Comparison of ENCODE assay signal across 9 cellular contexts in the genomic region with DNA sequence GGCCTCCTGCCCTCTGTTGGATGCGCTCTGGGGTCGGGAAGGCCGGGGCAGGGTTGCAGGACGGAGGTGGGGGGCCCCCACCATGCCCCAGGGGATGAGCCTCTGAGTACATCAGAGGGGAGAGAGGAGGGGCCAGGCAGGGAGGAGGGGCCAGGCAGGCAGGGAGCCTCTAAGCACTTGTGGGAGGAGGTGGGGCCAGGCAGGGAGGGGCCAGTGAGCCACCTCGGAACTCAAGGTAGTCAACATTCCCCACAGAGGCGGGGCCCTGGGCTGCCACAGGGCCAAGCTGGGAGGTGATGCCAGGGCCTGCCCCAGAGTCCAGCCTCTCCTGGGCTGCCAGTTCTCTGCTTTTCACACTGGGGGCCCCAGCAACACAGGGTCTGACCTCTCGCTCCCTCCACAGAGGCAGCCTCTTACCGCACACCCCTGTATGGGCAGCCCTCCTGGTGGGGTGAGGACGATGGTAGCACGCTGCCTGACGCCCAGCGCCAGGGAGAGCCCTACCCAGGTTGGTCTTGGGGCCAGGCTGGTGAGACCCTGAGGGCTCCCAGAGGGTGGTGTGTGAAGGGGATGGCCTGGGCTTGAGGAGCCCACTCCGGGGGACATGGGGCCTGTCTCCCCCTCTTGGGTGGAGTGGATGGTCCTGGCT. TPM values are rescaled to one million over a fixed set of nuclear protein-coding genes. Genes with fewer than 3 reads are reported as not detected.
DNase-seq lines count a peak whose midpoint lies in the region; ATAC-seq and TF ChIP-seq lines count a peak whose summit lies in the region.
"Had no signal": no experiment of that assay in that cellular context is flagged by ENCODE, and none has a peak within 500 bp of the region (broad histone marks: within the 10 kb centered on the region; RNA-seq: fewer than 3 reads in every experiment).

No MANE protein-coding gene starts in this region.

- no peak for TF ChIP-seq CTCF in glutamatergic neuron (IDR thresholded peaks at IDR 0.05; ENCODE audit: partially characterized antibody, unreplicated experiment)
- no peak for TF ChIP-seq CTCF in transverse colon (IDR thresholded peaks at IDR 0.05)
- no peak for TF ChIP-seq CTCF in suprapubic skin (IDR thresholded peaks at IDR 0.05)

- DNase-seq in activated CD4-positive, alpha-beta memory T cell treated with anti-CD3 and anti-CD28 coated beads for 36 hours: peak; percentile 28
- no peak for DNase-seq in activated CD4-positive, alpha-beta memory T cell treated with anti-CD3 and anti-CD28 coated beads, Interleukin-2, amount 10 ng/mL, durations not matched to agents 7 days and 5 days
- DNase-seq in NCI-H82 treated with DMSO at 0.1 percent for 48 hours (lab: John Stamatoyannopoulos, UW; ENCODE audit: unreplicated experiment) (peak; percentile 45), glutamatergic neuron (peak; percentile 71), transverse colon (peak; percentile 83), suprapubic skin (ENCODE audit: low spot score in 2 of 2) (no peak)

- H3K9me3 ChIP-seq in transverse colon: no peaks in the 10 kb centered on the region
- no peaks in the 10 kb centered on the region for H3K9me3 ChIP-seq in suprapubic skin
- H3K9me3 ChIP-seq: ascending aorta had no signal

- peak overlapping the region in 2 of 4 donors; percentile 34 to 44 for H3K27ac ChIP-seq in transverse colon
- H3K27ac ChIP-seq in suprapubic skin: no peak overlapping the region
- H3K27ac ChIP-seq: ascending aorta had no signal

- CTCF ChIA-PET in activated CD4-positive, alpha-beta memory T cell treated with anti-CD3 and anti-CD28 coated beads for 36 hours (lab: Charles Lee): no interaction called here
- CTCF ChIA-PET in activated CD4-positive, alpha-beta memory T cell treated with anti-CD3 and anti-CD28 coated beads, Interleukin-2, amount 10 ng/mL, durations not matched to agents 7 days and 5 days (lab: Charles Lee): no interaction called here

- no peaks in the 10 kb centered on the region for H3K36me3 Mint-ChIP-seq in activated CD4-positive, alpha-beta memory T cell treated with anti-CD3 and anti-CD28 coated beads for 36 hours
- no peaks in the 10 kb centered on the region for H3K36me3 Mint-ChIP-seq in activated CD4-positive, alpha-beta memory T cell treated with anti-CD3 and anti-CD28 coated beads, Interleukin-2, amount 10 ng/mL, durations not matched to agents 7 days and 5 days (ENCODE audit: low read depth)
- H3K36me3 Mint-ChIP-seq in glutamatergic neuron (ENCODE audit: unreplicated experiment): no peaks in the 10 kb centered on the region

- peaks cover 0 to 4% (median 1%) of the 10 kb centered on the region in 4 donors for H3K4me1 ChIP-seq in transverse colon
- H3K4me1 ChIP-seq in suprapubic skin: peaks cover 14% of the 10 kb centered on the region
- H3K4me1 ChIP-seq: ascending aorta had no signal

- H3K36me3 ChIP-seq in transverse colon (peaks cover 0 to 25% (median 0%) of the 10 kb centered on the region in 4 donors), suprapubic skin (peaks cover 78% of the 10 kb centered on the region)

- intact Hi-C loops in activated CD4-positive, alpha-beta memory T cell treated with anti-CD3 and anti-CD28 coated beads for 36 hours (cut with micrococcal nuclease): no loop called here
- intact Hi-C loops in transverse colon (cut with DNase I; ENCODE audit: low total_unique reads): loop anchor here (10.0 kb wide), 1 partner anchor 1002 kb away; no protein-coding TSS in a partner anchor

- TF ChIP-seq POLR2A in transverse colon (IDR thresholded peaks at IDR 0.05) (no peak), suprapubic skin (IDR thresholded peaks at IDR 0.05) (no peak)

- H3K4me3 ChIP-seq in transverse colon (no peak overlapping the region), suprapubic skin (no peak overlapping the region)
- H3K4me3 ChIP-seq: ascending aorta had no signal

- H3K27me3 Mint-ChIP-seq in activated CD4-positive, alpha-beta memory T cell treated with anti-CD3 and anti-CD28 coated beads for 36 hours: no peaks in the 10 kb centered on the region
- H3K27me3 Mint-ChIP-seq in activated CD4-positive, alpha-beta memory T cell treated with anti-CD3 and anti-CD28 coated beads, Interleukin-2, amount 10 ng/mL, durations not matched to agents 7 days and 5 days: no peaks in the 10 kb centered on the region
- H3K27me3 Mint-ChIP-seq in glutamatergic neuron (ENCODE audit: unreplicated experiment): peaks cover 21% of the 10 kb centered on the region

- TF ChIP-seq EP300 in transverse colon (IDR thresholded peaks at IDR 0.05; ENCODE audit: low read depth) (no peak), suprapubic skin (IDR thresholded peaks at IDR 0.05) (no peak)

- in situ Hi-C loops in transverse colon (cut with MboI; ENCODE audit: low pct_ligation_motif_present in 1 of 4, low pct_unique_long_range_greater_than_20kb in 1 of 4, low sequenced_read_pairs in 3 of 4): no loop called here

- no peak overlapping the region for H3K27ac Mint-ChIP-seq in activated CD4-positive, alpha-beta memory T cell treated with anti-CD3 and anti-CD28 coated beads for 36 hours
- H3K27ac Mint-ChIP-seq in activated CD4-positive, alpha-beta memory T cell treated with anti-CD3 and anti-CD28 coated beads, Interleukin-2, amount 10 ng/mL, durations not matched to agents 7 days and 5 days: no peak overlapping the region
- H3K27ac Mint-ChIP-seq in glutamatergic neuron (ENCODE audit: unreplicated experiment): peak overlapping the region; percentile 99

- no peaks in the 10 kb centered on the region for H3K27me3 ChIP-seq in transverse colon
- H3K27me3 ChIP-seq in suprapubic skin: no peaks in the 10 kb centered on the region
- H3K27me3 ChIP-seq: ascending aorta had no signal

- no peaks in the 10 kb centered on the region for H3K4me1 Mint-ChIP-seq in activated CD4-positive, alpha-beta memory T cell treated with anti-CD3 and anti-CD28 coated beads for 36 hours (ENCODE audit: low read depth)
- H3K4me1 Mint-ChIP-seq in activated CD4-positive, alpha-beta memory T cell treated with anti-CD3 and anti-CD28 coated beads, Interleukin-2, amount 10 ng/mL, durations not matched to agents 7 days and 5 days: no peaks in the 10 kb centered on the region
- peaks cover 15% of the 10 kb centered on the region for H3K4me1 Mint-ChIP-seq in glutamatergic neuron (ENCODE audit: low read depth, unreplicated experiment)

- H3K4me3 Mint-ChIP-seq in activated CD4-positive, alpha-beta memory T cell treated with anti-CD3 and anti-CD28 coated beads for 36 hours: no peak overlapping the region
- no peak overlapping the region for H3K4me3 Mint-ChIP-seq in activated CD4-positive, alpha-beta memory T cell treated with anti-CD3 and anti-CD28 coated beads, Interleukin-2, amount 10 ng/mL, durations not matched to agents 7 days and 5 days
- H3K4me3 Mint-ChIP-seq in glutamatergic neuron (ENCODE audit: unreplicated experiment): no peak overlapping the region

- POLR2A ChIA-PET in activated CD4-positive, alpha-beta memory T cell treated with anti-CD3 and anti-CD28 coated beads for 36 hours (lab: Charles Lee): no interaction called here
- POLR2A ChIA-PET in activated CD4-positive, alpha-beta memory T cell treated with anti-CD3 and anti-CD28 coated beads, Interleukin-2, amount 10 ng/mL, durations not matched to agents 7 days and 5 days (lab: Charles Lee): no interaction called here

- WGBS in transverse colon (ENCODE audit: low coverage in 1 of 2), 2 donors: 79% methylated on average over 13 of the region's 13 CpGs; no CpG with 5 or more reads in 1 of the 2 donors
- 53% methylated on average over 2 of the region's 13 CpGs for WGBS in suprapubic skin

- no peaks in the 10 kb centered on the region for H3K9me3 Mint-ChIP-seq in activated CD4-positive, alpha-beta memory T cell treated with anti-CD3 and anti-CD28 coated beads for 36 hours
- no peaks in the 10 kb centered on the region for H3K9me3 Mint-ChIP-seq in activated CD4-positive, alpha-beta memory T cell treated with anti-CD3 and anti-CD28 coated beads, Interleukin-2, amount 10 ng/mL, durations not matched to agents 7 days and 5 days
- H3K9me3 Mint-ChIP-seq in glutamatergic neuron (ENCODE audit: unreplicated experiment): peaks cover 21% of the 10 kb centered on the region

- ATAC-seq in HG03571 (IDR thresholded peaks at IDR 0.05; ENCODE audit: unreplicated experiment) (no peak), GM18511 (IDR thresholded peaks at IDR 0.05; ENCODE audit: unreplicated experiment) (no peak)

RNA-seq across cellular contexts. Expression of gene CEP170B, which starts 17.4 kb away (rescaled TPM):
- 1 to 10 TPM; 5.2 to 5.3 TPM for total RNA-seq in activated CD4-positive, alpha-beta memory T cell treated with anti-CD3 and anti-CD28 coated beads for 36 hours
- 1 to 10 TPM; 3.0 to 3.2 TPM for total RNA-seq in activated CD4-positive, alpha-beta memory T cell treated with anti-CD3 and anti-CD28 coated beads, Interleukin-2, amount 10 ng/mL, durations not matched to agents 7 days and 5 days
- total RNA-seq in glutamatergic neuron (ENCODE audit: unreplicated experiment): 80.4 TPM
- total RNA-seq in transverse colon: 100 to 1,000 TPM in 2 of 4 donors, 10 to 100 TPM in 2; 56.0 to 195 (median 109) TPM
- 10 to 100 TPM; 53.3 to 70.1 (median 60.4) TPM for total RNA-seq in suprapubic skin

RNA-seq across cellular contexts. Expression of gene PLD4, which starts 42.2 kb away (rescaled TPM):
- total RNA-seq in activated CD4-positive, alpha-beta memory T cell treated with anti-CD3 and anti-CD28 coated beads for 36 hours: not detected
- total RNA-seq in activated CD4-positive, alpha-beta memory T cell treated with anti-CD3 and anti-CD28 coated beads, Interleukin-2, amount 10 ng/mL, durations not matched to agents 7 days and 5 days: not detected
- total RNA-seq in glutamatergic neuron (ENCODE audit: unreplicated experiment) (not detected), transverse colon (1 to 10 TPM in 2 of 4 donors, not detected in 2; 1.1 TPM), suprapubic skin (under 1 TPM in 1 of 4 donors, not detected in 3; 0.16 TPM)
- total RNA-seq: ascending aorta had no signal

Comparison
In these comparisons a context has a peak if more than half of its experiments do, and no peak if none do; other contexts are left out.
1. DNase-seq: peak in activated CD4-positive, alpha-beta memory T cell treated with anti-CD3 and anti-CD28 coated beads for 36 hours (single experiment), NCI-H82 treated with DMSO at 0.1 percent for 48 hours (single experiment), glutamatergic neuron (single experiment) and transverse colon (single experiment); none in activated CD4-positive, alpha-beta memory T cell treated with anti-CD3 and anti-CD28 coated beads, Interleukin-2, amount 10 ng/mL, durations not matched to agents 7 days and 5 days (single experiment) and suprapubic skin (0 of 2).
2. RNA of gene CEP170B, which starts 17.4 kb away (total RNA-seq): 56.0 to 195 TPM in transverse colon, 80.4 TPM in glutamatergic neuron (single experiment) and 53.3 to 70.1 TPM in suprapubic skin; 5.2 to 5.3 TPM in activated CD4-positive, alpha-beta memory T cell treated with anti-CD3 and anti-CD28 coated beads for 36 hours and 3.0 to 3.2 TPM in activated CD4-positive, alpha-beta memory T cell treated with anti-CD3 and anti-CD28 coated beads, Interleukin-2, amount 10 ng/mL, durations not matched to agents 7 days and 5 days; every median in the first group is over 4 times any median in the second.